In genomic region chr1:17795836-17796645, GRCh38 we compare ENCODE assay signal across 1 cellular context.
TF ChIP-seq lines count a peak whose summit lies in the region.

No MANE protein-coding gene starts in this region.

TF ChIP-seq in HEK293, 187 proteins besides CTCF, POLR2A, EP300 and RAD21 (continued from another document):
- TF ChIP-seq ZNF488 (tag by site-specific recombination; IDR thresholded peaks at IDR 0.05) (no peak), ZFP3 (tag by site-specific recombination; IDR thresholded peaks at IDR 0.05; ENCODE audit: low read depth) (no peak), EGR2 (tag by site-specific recombination; IDR thresholded peaks at IDR 0.05; ENCODE audit: low read depth) (peak; percentile 60; the same call in 1 of the 2 replicates), ZNF423 (tag by site-specific recombination; IDR thresholded peaks at IDR 0.05) (0 out of 2 replicates have a peak, but pooled peaks have one; percentile 55), FEZF1 (tag by site-specific recombination; IDR thresholded peaks at IDR 0.05) (peak; percentile 53; the same call in 1 of the 2 replicates), ZNF600 (tag by site-specific recombination; IDR thresholded peaks at IDR 0.05) (no peak)
